Comparison of ENCODE assay signal across 11 cellular contexts in genomic region chr20:6140947-6141346, GRCh38.
DNase-seq lines count a peak whose midpoint lies in the region; ATAC-seq and TF ChIP-seq lines count a peak whose summit lies in the region.
"Had no signal": no experiment of that assay in that cellular context is flagged by ENCODE, and none has a peak within 500 bp of the region (broad histone marks: within the 10 kb centered on the region; RNA-seq: fewer than 3 reads in every experiment).

No MANE protein-coding gene starts in this region.

- DNase-seq in OCI-M1 (lab: John Stamatoyannopoulos, UW): peak; percentile 55
- peak; percentile 16 for DNase-seq in glomerular visceral epithelial cell (ENCODE audit: extremely low spot score)
- DNase-seq in foreskin fibroblast: no peak
- DNase-seq in activated gamma-delta T cell (lab: John Stamatoyannopoulos, UW): no peak
- DNase-seq: activated CD4-positive, alpha-beta T cell treated with anti-CD3 and anti-CD28 coated beads for 1 hour; NCI-H2081 treated with DMSO at 0.1 percent for 48 hours; stimulated activated naive CD4-positive, alpha-beta T cell had no signal

- no peak overlapping the region for H3K4me3 ChIP-seq in foreskin fibroblast (ENCODE audit: low read depth in 1 of 2, low read length in 2 of 2)

- H3K27ac ChIP-seq in C4-2B: no peak overlapping the region

- peak; percentile 57 for ATAC-seq in GM19463 (IDR thresholded peaks at IDR 0.05; ENCODE audit: unreplicated experiment)
- no peak for ATAC-seq in HG02973 (IDR thresholded peaks at IDR 0.05; ENCODE audit: unreplicated experiment)
- ATAC-seq in GM18861 (IDR thresholded peaks at IDR 0.05; ENCODE audit: unreplicated experiment): no peak

- TF ChIP-seq CTCF in C4-2B (conservative IDR thresholded peaks at IDR 0.05) (peak; percentile 36), foreskin fibroblast (IDR thresholded peaks at IDR 0.05; ENCODE audit: low read depth, low read length) (no peak)

Comparison
In these comparisons a context has a peak if more than half of its experiments do, and no peak if none do; other contexts are left out.
1. DNase-seq: peak in OCI-M1 (single experiment) and glomerular visceral epithelial cell (single experiment); none in foreskin fibroblast (0 of 2) and activated gamma-delta T cell (single experiment).